ENCODE assay signal across 1 cellular context in genomic region chr12:120798696-120799095, GRCh38.
TF ChIP-seq lines count a peak whose summit lies in the region.

No MANE protein-coding gene starts in this region.

TF ChIP-seq in HepG2, 621 proteins besides CTCF, POLR2A, EP300 and RAD21 (continued from another document):
- TF ChIP-seq TIGD3 (CRISPR knock-in tag; IDR thresholded peaks at IDR 0.05; ENCODE audit: borderline replicate concordance) = no peak
- no peak for TF ChIP-seq TEAD3 (CRISPR knock-in tag; optimal IDR thresholded peaks at IDR 0.05; ENCODE audit: borderline replicate concordance)
- TF ChIP-seq ZNF513 (CRISPR knock-in tag; conservative IDR thresholded peaks at IDR 0.05) = no peak
- TF ChIP-seq ZNF280D (CRISPR knock-in tag; IDR thresholded peaks at IDR 0.05) = no peak
- TF ChIP-seq LCORL (IDR thresholded peaks at IDR 0.05) = no peak
- no peak for TF ChIP-seq LCORL (CRISPR knock-in tag; IDR thresholded peaks at IDR 0.05)
- no peak for TF ChIP-seq ZBTB14 (CRISPR knock-in tag; IDR thresholded peaks at IDR 0.05)
- no peak for TF ChIP-seq BCL3 (CRISPR knock-in tag; IDR thresholded peaks at IDR 0.05)
- no peak for TF ChIP-seq ADNP (CRISPR knock-in tag; IDR thresholded peaks at IDR 0.05)
